In the genomic region with DNA sequence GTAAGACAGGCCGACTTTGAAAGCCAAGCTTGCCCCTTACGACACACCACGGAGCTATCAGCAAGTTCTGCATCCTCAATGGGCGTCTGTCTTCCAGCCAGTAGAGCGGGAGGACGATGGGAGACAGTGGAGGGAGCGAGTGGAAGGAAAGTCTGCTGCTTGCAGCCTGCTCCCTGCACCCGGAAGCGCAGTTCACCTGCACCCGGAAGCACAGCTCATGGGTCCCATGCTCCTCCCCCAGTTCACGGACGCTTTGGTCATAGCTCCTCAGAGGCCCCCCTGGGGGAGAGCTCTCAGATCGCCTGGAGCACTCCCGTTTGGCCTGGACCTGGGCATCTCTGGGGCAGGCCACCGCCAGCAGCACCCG, we compare ENCODE assay signal across 8 cellular contexts. TPM values are rescaled to one million over a fixed set of nuclear protein-coding genes. Genes with fewer than 3 reads are reported as not detected.
DNase-seq lines count a peak whose midpoint lies in the region; ATAC-seq and TF ChIP-seq lines count a peak whose summit lies in the region.

No MANE protein-coding gene starts in this region.

- H3K4me3 Mint-ChIP-seq in activated CD8-positive, alpha-beta T cell treated with anti-CD3 and anti-CD28 coated beads for 36 hours: no peak overlapping the region

- CTCF ChIA-PET in HEK293T (lab: Yijun Ruan, JAX): interaction anchor here (0.8 to 1.5 kb wide), 6 partner anchors 9 to 282 kb away, joined by 3 to 11 read pairs (median 3); no protein-coding TSS in a partner anchor
- CTCF ChIA-PET in activated CD8-positive, alpha-beta T cell treated with anti-CD3 and anti-CD28 coated beads for 36 hours (lab: Charles Lee): interaction anchor here (0.7 to 1.7 kb wide), 14 partner anchors 14 to 452 kb away, joined by 3 to 8 read pairs (median 4); no protein-coding TSS in a partner anchor

- peak overlapping the region; percentile 91 for H3K27ac ChIP-seq in suprapubic skin

- 42% methylated on average over 12 of the region's 16 CpGs for WGBS in suprapubic skin

- no peaks in the 10 kb centered on the region for H3K27me3 ChIP-seq in suprapubic skin

- H3K9me3 ChIP-seq in suprapubic skin: no peaks in the 10 kb centered on the region

- peak; percentile 10 for ATAC-seq in activated CD8-positive, alpha-beta T cell treated with anti-CD3 and anti-CD28 coated beads for 36 hours
- ATAC-seq in left colon (peak; percentile 87), GM21619 (IDR thresholded peaks at IDR 0.05; ENCODE audit: unreplicated experiment) (no peak), GM21528 (IDR thresholded peaks at IDR 0.05; ENCODE audit: low FRiP score, unreplicated experiment) (no peak)

- TF ChIP-seq EP300 in suprapubic skin (IDR thresholded peaks at IDR 0.05): no peak

- no peaks in the 10 kb centered on the region for H3K36me3 Mint-ChIP-seq in activated CD8-positive, alpha-beta T cell treated with anti-CD3 and anti-CD28 coated beads for 36 hours (ENCODE audit: low read depth)

- H3K9me3 Mint-ChIP-seq in activated CD8-positive, alpha-beta T cell treated with anti-CD3 and anti-CD28 coated beads for 36 hours: no peaks in the 10 kb centered on the region

- H3K4me3 ChIP-seq in suprapubic skin: no peak overlapping the region

- no peaks in the 10 kb centered on the region for H3K4me1 Mint-ChIP-seq in activated CD8-positive, alpha-beta T cell treated with anti-CD3 and anti-CD28 coated beads for 36 hours (ENCODE audit: low read depth)

- intact Hi-C loops in activated CD8-positive, alpha-beta T cell treated with anti-CD3 and anti-CD28 coated beads for 36 hours (cut with micrococcal nuclease): loop anchor here (10.0 kb wide), 2 partner anchors 109 to 279 kb away; no protein-coding TSS in a partner anchor
- intact Hi-C loops in left colon (cut with DNase I, micrococcal nuclease): loop anchor here (5.0 to 10.0 kb wide), 3 partner anchors 109 to 289 kb away; no protein-coding TSS in a partner anchor

- H3K4me1 ChIP-seq in suprapubic skin: peaks cover 53% of the 10 kb centered on the region

- POLR2A ChIA-PET in HEK293T (lab: Yijun Ruan, JAX): no interaction called here
- POLR2A ChIA-PET in activated CD8-positive, alpha-beta T cell treated with anti-CD3 and anti-CD28 coated beads for 36 hours (lab: Charles Lee): no interaction called here

- no peak overlapping the region for H3K27ac Mint-ChIP-seq in activated CD8-positive, alpha-beta T cell treated with anti-CD3 and anti-CD28 coated beads for 36 hours

- H3K27me3 Mint-ChIP-seq in activated CD8-positive, alpha-beta T cell treated with anti-CD3 and anti-CD28 coated beads for 36 hours: peaks cover 3% of the 10 kb centered on the region

- H3K36me3 ChIP-seq in suprapubic skin: peaks cover 8% of the 10 kb centered on the region

- DNase-seq in HEK293T (ENCODE audit: extremely low spot score): peak; percentile 54
- DNase-seq in activated CD8-positive, alpha-beta T cell treated with anti-CD3 and anti-CD28 coated beads for 36 hours: no peak
- peak in 1 of 2 donors; percentile 48 for DNase-seq in left colon
- DNase-seq in suprapubic skin (ENCODE audit: low spot score in 2 of 2): no peak
- no peak for DNase-seq in NOMO-1 (lab: John Stamatoyannopoulos, UW; ENCODE audit: unreplicated experiment in 2 of 2)
- DNase-seq in cerebellum (ENCODE audit: low spot score): no peak

- no peak for TF ChIP-seq POLR2A in suprapubic skin (IDR thresholded peaks at IDR 0.05)

- no peak for TF ChIP-seq CTCF in activated CD8-positive, alpha-beta T cell treated with anti-CD3 and anti-CD28 coated beads for 36 hours (IDR thresholded peaks at IDR 0.05)
- TF ChIP-seq CTCF in suprapubic skin (IDR thresholded peaks at IDR 0.05): no peak

TF ChIP-seq in HEK293T, 16 proteins besides CTCF, POLR2A, EP300 and RAD21:
- no peak for TF ChIP-seq ELF4 (IDR thresholded peaks at IDR 0.05)
- TF ChIP-seq, protein P1, sequence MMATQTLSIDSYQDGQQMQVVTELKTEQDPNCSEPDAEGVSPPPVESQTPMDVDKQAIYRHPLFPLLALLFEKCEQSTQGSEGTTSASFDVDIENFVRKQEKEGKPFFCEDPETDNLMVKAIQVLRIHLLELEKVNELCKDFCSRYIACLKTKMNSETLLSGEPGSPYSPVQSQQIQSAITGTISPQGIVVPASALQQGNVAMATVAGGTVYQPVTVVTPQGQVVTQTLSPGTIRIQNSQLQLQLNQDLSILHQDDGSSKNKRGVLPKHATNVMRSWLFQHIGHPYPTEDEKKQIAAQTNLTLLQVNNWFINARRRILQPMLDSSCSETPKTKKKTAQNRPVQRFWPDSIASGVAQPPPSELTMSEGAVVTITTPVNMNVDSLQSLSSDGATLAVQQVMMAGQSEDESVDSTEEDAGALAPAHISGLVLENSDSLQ (IDR thresholded peaks at IDR 0.05): no peak
- TF ChIP-seq BHLHE40 (IDR thresholded peaks at IDR 0.05; ENCODE audit: borderline replicate concordance): no peak

RNA-seq across cellular contexts. Expression of a gene that starts 51.3 kb away (rescaled TPM):
- under 1 TPM in 1 of 2 experiments, not detected in 1; 0.56 TPM for total RNA-seq in activated CD8-positive, alpha-beta T cell treated with anti-CD3 and anti-CD28 coated beads for 36 hours
- total RNA-seq in left colon (100 to 1,000 TPM in 1 of 2 donors, 10 to 100 TPM in 1; 51.8 to 114 TPM), suprapubic skin (100 to 1,000 TPM; 111 to 174 (median 139) TPM), cerebellum (45.0 TPM)

Comparison
In these comparisons a context has a peak if more than half of its experiments do, and no peak if none do; other contexts are left out.
1. ATAC-seq: peak in activated CD8-positive, alpha-beta T cell treated with anti-CD3 and anti-CD28 coated beads for 36 hours (single experiment) and left colon (single experiment); none in GM21619 (single experiment) and GM21528 (single experiment).
2. RNA of a gene that starts 51.3 kb away (total RNA-seq): 111 to 174 TPM in suprapubic skin, 51.8 to 114 TPM in left colon and 45.0 TPM in cerebellum (single experiment); 0.56 TPM in activated CD8-positive, alpha-beta T cell treated with anti-CD3 and anti-CD28 coated beads for 36 hours; every median in the first group is over 10 times any median in the second.